In genomic region chr1:156385534-156386031, GRCh38 we compare ENCODE assay signal across 9 cellular contexts. TPM values are rescaled to one million over a fixed set of nuclear protein-coding genes. Genes with fewer than 3 reads are reported as not detected.
A peak's percentile ranks its signal among the peaks of the same experiment; 100 is the strongest.
DNase-seq lines count a peak whose midpoint lies in the region; ATAC-seq, FAIRE-seq and TF ChIP-seq lines count a peak whose summit lies in the region.
"Had no signal": no experiment of that assay in that cellular context is flagged by ENCODE, and none has a peak within 500 bp of the region (broad histone marks: within the 10 kb centered on the region; RNA-seq: fewer than 3 reads in every experiment).

No MANE protein-coding gene starts in this region.

- peaks cover 6 to 11% of the 10 kb centered on the region in 2 experiments for H3K27me3 ChIP-seq in GM12878 (replicated peaks in 1 of 2; ENCODE audit: control insufficient read depth in 2 of 2, insufficient read depth in 2 of 2, low read length in 1 of 2)

- POLR2A ChIA-PET in GM12878 (lab: Charles Lee): interaction anchor here (0.6 to 1.5 kb wide), 3 partner anchors 14 to 271 kb away, joined by 3 to 8 read pairs (median 3); no protein-coding TSS in a partner anchor

- CTCF ChIA-PET in GM12878 (lab: Yijun Ruan, JAX): interaction anchor here (0.6 to 7.8 kb wide), 60 partner anchors 8 to 1616 kb away, joined by 3 to 468 read pairs (median 6); partner anchors contain the start of genes IQGAP3, MEF2D, NAXE and RHBG

- TF ChIP-seq CTCF in GM12878 (IDR thresholded peaks at IDR 0.05 in 2 of 3, conservative IDR thresholded peaks at IDR 0.05 in 1 of 3; ENCODE audit: control insufficient read depth in 2 of 3, extremely low read depth in 1 of 3, insufficient read depth in 1 of 3, low read depth in 3 of 3, low read length in 3 of 3): peak; percentile 89 to 90 (median 89)

- H3K4me3 ChIP-seq in GM12878: no peak overlapping the region

- no TSS peak for BruUV-seq in GM12878 (replicated peaks; lab: Mats Ljungman, UMichigan)

- no peak overlapping the region for H3K9ac ChIP-seq in GM12878 (ENCODE audit: control insufficient read depth, insufficient read depth, low read length)

- no peaks in the 10 kb centered on the region for H3K79me2 ChIP-seq in GM12878 (ENCODE audit: control insufficient read depth, insufficient read depth, low read length)

- no peak overlapping the region for H2AFZ ChIP-seq in GM12878 (ENCODE audit: control insufficient read depth, low read depth, low read length)

- no peaks in the 10 kb centered on the region for H3K9me3 ChIP-seq in GM12878 (replicated peaks; ENCODE audit: control insufficient read depth, insufficient read depth, low read length)

- SMC1A ChIA-PET in GM12878 (lab: Charles Lee; ENCODE audit: uncharacterized antibody, unreplicated experiment): interaction anchor here (0.6 to 5.4 kb wide), 28 partner anchors 9 to 242 kb away, joined by 3 to 149 read pairs (median 5); partner anchors contain the start of gene TTC24

- no peaks in the 10 kb centered on the region for H3K4me1 ChIP-seq in GM12878 (ENCODE audit: control insufficient read depth, insufficient read depth, low read length)

- WGBS in GM12878 (ENCODE audit: insufficient coverage, insufficient replicate concordance, low lambda C conversion rate, missing lambda C conversion rate): 0% methylated on average over 9 of the region's 9 CpGs

- TF ChIP-seq POLR2A in GM12892 (IDR thresholded peaks at IDR 0.05; ENCODE audit: low read depth, low read length): no peak
- TF ChIP-seq POLR2A in GM12878 (IDR thresholded peaks at IDR 0.05; ENCODE audit: low read depth, low read length): no peak

- ATAC-seq in GM12878 (peak; percentile 69), GM19463 (IDR thresholded peaks at IDR 0.05; ENCODE audit: unreplicated experiment) (no peak), GM18867 (IDR thresholded peaks at IDR 0.05; ENCODE audit: unreplicated experiment) (no peak)

- RAD21 ChIA-PET in GM12878 (lab: Charles Lee; ENCODE audit: unreplicated experiment): interaction anchor here (0.6 to 6.3 kb wide), 31 partner anchors 8 to 242 kb away, joined by 3 to 162 read pairs (median 4); partner anchors contain the start of gene NAXE

- intact Hi-C loops in GM12878 (cut with micrococcal nuclease; ENCODE audit: unreplicated experiment): loop anchor here (1.0 to 2.0 kb wide), 2 partner anchors 61 to 223 kb away; no protein-coding TSS in a partner anchor

- peak; percentile 52 for DNase-seq in GM12892 (ENCODE audit: insufficient read length)
- DNase-seq in NCI-H2107 (lab: John Stamatoyannopoulos, UW): peak; percentile 57
- peak; percentile 72 for DNase-seq in UCSD-AML1 (lab: John Stamatoyannopoulos, UW; ENCODE audit: unreplicated experiment)
- DNase-seq in GM12878 (ENCODE audit: low read depth, low spot score): no peak
- peak; percentile 81 for DNase-seq in iPS-NIHi11 (ENCODE audit: low spot score)
- DNase-seq in stimulated activated CD4-positive, alpha-beta T cell treated with anti-CD3 and anti-CD28 coated beads, Interleukin-15, amount 100 ng/mL, for 48 hours (ENCODE audit: low read depth in 2 of 2): peak; percentile 47 to 51

- TF ChIP-seq EP300 in GM12878 (IDR thresholded peaks at IDR 0.05; ENCODE audit: borderline replicate concordance in 1 of 2, control insufficient read depth in 1 of 2, low read depth in 2 of 2, low read length in 2 of 2): no peak

- in situ Hi-C loops in GM12878 (cut with MboI): loop anchor here (5.0 kb wide), 1 partner anchor 222 kb away; no protein-coding TSS in a partner anchor

- no peak overlapping the region for H3K4me2 ChIP-seq in GM12878 (ENCODE audit: control insufficient read depth, insufficient read depth)

- TF ChIP-seq RAD21 in GM12878 (IDR thresholded peaks at IDR 0.05; ENCODE audit: insufficient read depth, low read depth, low read length): peak; percentile 88

- no peaks in the 10 kb centered on the region for H3K36me3 ChIP-seq in GM12878 (ENCODE audit: control insufficient read depth in 2 of 2, insufficient read depth in 2 of 2, low read length in 1 of 2)

- FAIRE-seq in GM12892 (lab: Jason Lieb, UNC) (peak; percentile 82), GM12878 (lab: Jason Lieb, UNC) (peak; percentile 95)

- H3K27ac ChIP-seq in GM12878 (ENCODE audit: control insufficient read depth, insufficient read depth): no peak overlapping the region

- H4K20me1 ChIP-seq in GM12878 (ENCODE audit: control insufficient read depth, insufficient read depth): no peaks in the 10 kb centered on the region

TF ChIP-seq in GM12878, 131 proteins besides CTCF, POLR2A, EP300 and RAD21 (continues in another document):
- no peak for TF ChIP-seq POLR2AphosphoS2 (IDR thresholded peaks at IDR 0.05; ENCODE audit: low read depth, low read length)
- no peak for TF ChIP-seq NKRF (conservative IDR thresholded peaks at IDR 0.05)
- no peak for TF ChIP-seq NRF1 (conservative IDR thresholded peaks at IDR 0.05; ENCODE audit: low read depth, low read length)
- TF ChIP-seq MYB (IDR thresholded peaks at IDR 0.05; ENCODE audit: borderline replicate concordance, low read depth, low read length): no peak
- TF ChIP-seq ESRRA (IDR thresholded peaks at IDR 0.05; ENCODE audit: low read length): no peak

RNA-seq across cellular contexts. Expression of gene RHBG, which starts 16.6 kb away (rescaled TPM):
- 0.85 TPM for polyA plus RNA-seq in GM12892 (2012; ENCODE audit: missing spikeins)
- not detected in 2 replicates for total RNA-seq in GM12878 (2013; cell fraction: nucleolus; rRNA removed)
- not detected in 2 replicates for total RNA-seq in GM12878 (2014; rRNA removed)
- total RNA-seq in GM12878 (2014; rRNA removed; fragmentation: Illumina TruSeq; extraction: Trizol): not detected in 2 replicates
- 0.11 TPM in 1 of 2 replicates, not detected in the other for total RNA-seq in GM12878 (2021)
- not detected for polyA plus RNA-seq in GM12878 (2011; ENCODE audit: low read depth)
- polyA plus RNA-seq in GM12878 (2011; rRNA removed): not detected in 2 replicates
- not detected in 2 replicates for polyA plus RNA-seq in GM12878 (2011; cell fraction: cytosol; rRNA removed)
- not detected in 2 replicates for polyA plus RNA-seq in GM12878 (2011; cell fraction: nucleus; rRNA removed)
- 0.11 and 0.19 TPM in 2 replicates for polyA plus RNA-seq in GM12878 (2012)
- not detected in 2 replicates for polyA plus RNA-seq in GM12878 (2014; fragmentation: Illumina TruSeq; extraction: Trizol)
- not detected for polyA plus RNA-seq in GM12878 (2014; fragmentation: Nextera tagmentation; extraction: Ambion mirVana)
- 0.04 TPM in 1 of 2 replicates, not detected in the other for polyA plus RNA-seq in GM12878 (2014; rRNA removed)
- polyA plus RNA-seq in GM12878 (2016; fragmentation: Nextera tagmentation; extraction: Ambion mirVana): not detected
- not detected in 2 replicates for polyA minus RNA-seq in GM12878 (2011; rRNA and poly(A)+ RNA removed)
- not detected in 2 replicates for polyA minus RNA-seq in GM12878 (2011; cell fraction: cytosol; rRNA and poly(A)+ RNA removed)
- polyA minus RNA-seq in GM12878 (2011; cell fraction: nucleus; rRNA and poly(A)+ RNA removed): not detected in 2 replicates
- total RNA-seq: mononuclear cell had no signal

RNA-seq across cellular contexts. Expression of gene TSACC, which starts 47.3 kb away (rescaled TPM):
- polyA plus RNA-seq in GM12892 (2012; ENCODE audit: missing spikeins): 0.74 TPM
- total RNA-seq in GM12878 (2013; cell fraction: nucleolus; rRNA removed): not detected in 2 replicates
- total RNA-seq in GM12878 (2014; rRNA removed) (not detected in 2 replicates), GM12878 (2014; rRNA removed; fragmentation: Illumina TruSeq; extraction: Trizol) (not detected in 2 replicates), GM12878 (2021) (not detected in 2 replicates)
- not detected for polyA plus RNA-seq in GM12878 (2011; ENCODE audit: low read depth)
- polyA plus RNA-seq in GM12878 (2011; rRNA removed) (not detected in 2 replicates), GM12878 (2014; fragmentation: Illumina TruSeq; extraction: Trizol) (0.25 and 1.1 TPM in 2 replicates), GM12878 (2014; fragmentation: Nextera tagmentation; extraction: Ambion mirVana) (1 to 10 TPM in 1 of 2 experiments, under 1 TPM in 1; 0.82 to 1.0 TPM), GM12878 (2014; rRNA removed) (0.40 and 0.53 TPM in 2 replicates), GM12878 (2016; fragmentation: Nextera tagmentation; extraction: Ambion mirVana) (1 to 10 TPM; 1.8 to 2.8 TPM)
- 0.15 TPM in 1 of 2 replicates, not detected in the other for polyA plus RNA-seq in GM12878 (2011; cell fraction: cytosol; rRNA removed)
- polyA plus RNA-seq in GM12878 (2011; cell fraction: nucleus; rRNA removed): not detected in 2 replicates
- not detected in 2 replicates for polyA plus RNA-seq in GM12878 (2012)
- polyA minus RNA-seq in GM12878 (2011; rRNA and poly(A)+ RNA removed): not detected in 2 replicates
- polyA minus RNA-seq in GM12878 (2011; cell fraction: cytosol; rRNA and poly(A)+ RNA removed): not detected in 2 replicates
- polyA minus RNA-seq in GM12878 (2011; cell fraction: nucleus; rRNA and poly(A)+ RNA removed): not detected in 2 replicates
- total RNA-seq: mononuclear cell had no signal

RNA-seq across cellular contexts. Expression of gene CCT3, which starts 47.5 kb away (rescaled TPM):
- polyA plus RNA-seq in GM12892 (2012; ENCODE audit: missing spikeins): 252 TPM
- total RNA-seq in GM12878 (2013; cell fraction: nucleolus; rRNA removed): 129 and 141 TPM in 2 replicates
- 358 and 369 TPM in 2 replicates for total RNA-seq in GM12878 (2014; rRNA removed)
- total RNA-seq in GM12878 (2014; rRNA removed; fragmentation: Illumina TruSeq; extraction: Trizol): 376 and 396 TPM in 2 replicates
- total RNA-seq in GM12878 (2021): 347 and 356 TPM in 2 replicates
- polyA plus RNA-seq in GM12878 (2011; ENCODE audit: low read depth): 197 TPM
- polyA plus RNA-seq in GM12878 (2011; rRNA removed): 435 and 458 TPM in 2 replicates
- 383 and 487 TPM in 2 replicates for polyA plus RNA-seq in GM12878 (2011; cell fraction: cytosol; rRNA removed)
- 170 and 243 TPM in 2 replicates for polyA plus RNA-seq in GM12878 (2011; cell fraction: nucleus; rRNA removed)
- polyA plus RNA-seq in GM12878 (2012): 166 and 177 TPM in 2 replicates
- polyA plus RNA-seq in GM12878 (2014; fragmentation: Illumina TruSeq; extraction: Trizol): 372 and 384 TPM in 2 replicates
- 100 to 1,000 TPM; 491 to 585 TPM for polyA plus RNA-seq in GM12878 (2014; fragmentation: Nextera tagmentation; extraction: Ambion mirVana)
- 319 and 330 TPM in 2 replicates for polyA plus RNA-seq in GM12878 (2014; rRNA removed)
- 100 to 1,000 TPM; 489 to 496 TPM for polyA plus RNA-seq in GM12878 (2016; fragmentation: Nextera tagmentation; extraction: Ambion mirVana)
- 445 and 573 TPM in 2 replicates for polyA minus RNA-seq in GM12878 (2011; rRNA and poly(A)+ RNA removed)
- 166 and 191 TPM in 2 replicates for polyA minus RNA-seq in GM12878 (2011; cell fraction: cytosol; rRNA and poly(A)+ RNA removed)
- polyA minus RNA-seq in GM12878 (2011; cell fraction: nucleus; rRNA and poly(A)+ RNA removed): 60.0 and 98.2 TPM in 2 replicates
